ENCODE assay signal across 18 cellular contexts in genomic region chr7:103528152-103528551, GRCh38.
A peak's percentile ranks its signal among the peaks of the same experiment; 100 is the strongest.
DNase-seq lines count a peak whose midpoint lies in the region; ATAC-seq lines count a peak whose summit lies in the region.
"Had no signal": no experiment of that assay in that cellular context is flagged by ENCODE, and none has a peak within 500 bp of the region (broad histone marks: within the 10 kb centered on the region; RNA-seq: fewer than 3 reads in every experiment).

No MANE protein-coding gene starts in this region.

- no peak for ATAC-seq in HG02840 (IDR thresholded peaks at IDR 0.05; ENCODE audit: low FRiP score, unreplicated experiment)
- ATAC-seq: A549; CD8-positive, alpha-beta T cell had no signal

- DNase-seq in EH (ENCODE audit: low read depth) = peak; percentile 9
- peak; percentile 1 for DNase-seq in adipocyte (ENCODE audit: low read depth)
- DNase-seq in iris pigment epithelial cell (ENCODE audit: low read depth) = peak; percentile 16
- no peak for DNase-seq in UCSD-AML1 (lab: John Stamatoyannopoulos, UW; ENCODE audit: unreplicated experiment)
- DNase-seq in DMS 273 treated with DMSO at 0.1 percent for 48 hours (lab: John Stamatoyannopoulos, UW) = no peak
- DNase-seq: AML-193; Caco-2; Calu3; CD4-positive, alpha-beta T cell; CD8-positive, alpha-beta T cell; DMS153; DMS53; DMS79; DND-41; GF-D8 had no signal

- H3K4me3 ChIP-seq in adipocyte (ENCODE audit: low read length) = no peak overlapping the region
- H3K4me3 ChIP-seq: A549; BLaER1 treated with 17β-estradiol and CSF1 and Interleukin-3, amounts not matched to agents 10 nM and 100 nM had no signal

- H3K9me3 ChIP-seq in adipocyte (ENCODE audit: control insufficient read depth, low read length) = no peaks in the 10 kb centered on the region
- H3K9me3 ChIP-seq: A549; BLaER1 treated with 17β-estradiol and CSF1 and Interleukin-3, amounts not matched to agents 10 nM and 100 nM; Caco-2 had no signal

- no peaks in the 10 kb centered on the region for H3K27me3 ChIP-seq in adipocyte (replicated peaks; ENCODE audit: control insufficient read depth, insufficient read depth, low read length)
- H3K27me3 ChIP-seq: BLaER1 treated with 17β-estradiol and CSF1 and Interleukin-3, amounts not matched to agents 10 nM and 100 nM had no signal

- H3K9ac ChIP-seq in adipocyte (ENCODE audit: low read length) = no peak overlapping the region
- H3K9ac ChIP-seq: BLaER1 treated with 17β-estradiol and CSF1 and Interleukin-3, amounts not matched to agents 10 nM and 100 nM had no signal

- no peaks in the 10 kb centered on the region for H3K36me3 ChIP-seq in adipocyte (ENCODE audit: control insufficient read depth, insufficient read depth, low read length, severe bottlenecking)
- H3K36me3 ChIP-seq: BLaER1 treated with 17β-estradiol and CSF1 and Interleukin-3, amounts not matched to agents 10 nM and 100 nM had no signal

- H3K4me1 ChIP-seq in adipocyte (ENCODE audit: control insufficient read depth, insufficient read depth, low read length) = peaks cover 5% of the 10 kb centered on the region
- H3K4me1 ChIP-seq: A549, Caco-2 had no signal

Comparison
In these comparisons a context has a peak if more than half of its experiments do, and no peak if none do; other contexts are left out.
1. DNase-seq: peak in EH (single experiment), adipocyte (single experiment) and iris pigment epithelial cell (single experiment); none in UCSD-AML1 (single experiment) and DMS 273 treated with DMSO at 0.1 percent for 48 hours (single experiment).